12 cellular contexts compared by ENCODE assay signal in the genomic region with DNA sequence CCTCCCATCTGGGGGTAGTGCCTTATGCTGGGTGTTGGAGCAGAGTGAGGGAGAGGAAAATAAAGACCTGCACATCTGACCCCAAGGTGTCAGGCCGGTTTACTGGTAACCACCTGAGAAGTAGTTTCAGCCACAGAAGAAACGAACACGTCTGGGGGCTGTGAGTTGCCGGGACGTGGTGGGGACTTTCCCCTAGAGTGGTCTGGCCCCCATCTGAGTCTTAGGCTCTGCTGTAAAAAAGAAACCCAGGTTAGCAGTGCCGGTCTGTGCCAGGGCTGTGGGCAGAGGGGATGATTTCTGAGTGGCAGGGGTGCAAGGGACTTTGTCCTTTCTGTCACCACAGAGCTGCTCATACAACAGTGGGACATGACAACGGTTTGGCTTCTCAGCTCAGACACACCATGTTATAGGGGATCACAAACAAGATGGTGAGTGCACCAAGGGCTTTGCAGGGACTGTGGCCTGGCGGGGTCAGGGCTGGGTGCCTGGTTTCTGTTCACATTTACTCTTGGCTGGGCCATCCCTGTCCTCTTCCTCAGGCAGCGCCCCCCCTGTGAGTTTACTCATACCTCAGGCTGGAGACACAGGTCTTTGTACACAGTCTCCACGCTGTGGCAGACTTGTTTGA. TPM values are rescaled to one million over a fixed set of nuclear protein-coding genes. Genes with fewer than 3 reads are reported as not detected.
DNase-seq lines count a peak whose midpoint lies in the region; ATAC-seq and TF ChIP-seq lines count a peak whose summit lies in the region.
"Had no signal": no experiment of that assay in that cellular context is flagged by ENCODE, and none has a peak within 500 bp of the region (broad histone marks: within the 10 kb centered on the region; RNA-seq: fewer than 3 reads in every experiment).

No MANE protein-coding gene starts in this region.

- H3K4me1 Mint-ChIP-seq in Calu3 (ENCODE audit: low read depth, unreplicated experiment): no peaks in the 10 kb centered on the region

- H3K27me3 Mint-ChIP-seq in Calu3 (ENCODE audit: unreplicated experiment): no peaks in the 10 kb centered on the region

- BruUV-seq in Calu3 (replicated peaks; lab: Mats Ljungman, UMichigan): no TSS peak

- no peak overlapping the region for H3K4me3 Mint-ChIP-seq in Calu3 (ENCODE audit: low read depth, unreplicated experiment)
- H3K4me3 Mint-ChIP-seq: activated T-helper 1 cell treated with anti-CD3 and anti-CD28 coated beads, Interleukin-12 subunit alpha, Interleukin-12 subunit beta, Interleukin-2, Interleukin-4 antibody, amounts not matched to agents 30 ng/mL and 10 ng/mL and 1 ng/mL, durations not matched to agents 14 hours and 24 hours and 36 hours had no signal

- H3K4me3 ChIP-seq in esophagus squamous epithelium: no peak overlapping the region
- H3K4me3 ChIP-seq: gastrocnemius medialis had no signal

- no peak for TF ChIP-seq CTCF in esophagus squamous epithelium (IDR thresholded peaks at IDR 0.05)
- TF ChIP-seq CTCF in Calu3 (IDR thresholded peaks at IDR 0.05; ENCODE audit: unreplicated experiment): no peak

- intact Hi-C loops in esophagus squamous epithelium (cut with DNase I) (no loop called here), Calu3 (cut with micrococcal nuclease; ENCODE audit: unreplicated experiment) (no loop called here)

- no peaks in the 10 kb centered on the region for H3K9me3 ChIP-seq in esophagus squamous epithelium
- H3K9me3 ChIP-seq: gastrocnemius medialis had no signal

- no peaks in the 10 kb centered on the region for H3K9me3 Mint-ChIP-seq in Calu3 (ENCODE audit: low read depth, unreplicated experiment)
- H3K9me3 Mint-ChIP-seq: activated T-helper 1 cell treated with anti-CD3 and anti-CD28 coated beads, Interleukin-12 subunit alpha, Interleukin-12 subunit beta, Interleukin-2, Interleukin-4 antibody, amounts not matched to agents 30 ng/mL and 10 ng/mL and 1 ng/mL, durations not matched to agents 14 hours and 24 hours and 36 hours had no signal

- H3K27ac ChIP-seq in esophagus squamous epithelium: no peak overlapping the region
- H3K27ac ChIP-seq: gastrocnemius medialis had no signal

- no peaks in the 10 kb centered on the region for H3K4me1 ChIP-seq in esophagus squamous epithelium
- H3K4me1 ChIP-seq: gastrocnemius medialis had no signal

- no peak for TF ChIP-seq POLR2A in esophagus squamous epithelium (IDR thresholded peaks at IDR 0.05)

- peaks cover 3 to 62% (median 5%) of the 10 kb centered on the region in 3 donors for H3K36me3 ChIP-seq in esophagus squamous epithelium

- CTCF ChIA-PET in Calu3 (lab: Charles Lee): no interaction called here

- H3K27ac Mint-ChIP-seq in Calu3 (ENCODE audit: unreplicated experiment): no peak overlapping the region
- H3K27ac Mint-ChIP-seq: activated T-helper 1 cell treated with anti-CD3 and anti-CD28 coated beads, Interleukin-12 subunit alpha, Interleukin-12 subunit beta, Interleukin-2, Interleukin-4 antibody, amounts not matched to agents 30 ng/mL and 10 ng/mL and 1 ng/mL, durations not matched to agents 14 hours and 24 hours and 36 hours had no signal

- H3K36me3 Mint-ChIP-seq in Calu3 (ENCODE audit: insufficient read depth, unreplicated experiment): peaks cover 5% of the 10 kb centered on the region

- DNase-seq in activated CD8-positive, alpha-beta memory T cell treated with anti-CD3 and anti-CD28 coated beads, Interleukin-2, amount 50 U/mL, for 48 hours: peak; percentile 67
- DNase-seq in activated CD8-positive, alpha-beta memory T cell treated with anti-CD3 and anti-CD28 coated beads, Interleukin-2, amount 50 U/mL, for 4 hours: no peak
- DNase-seq in stimulated activated naive CD8-positive, alpha-beta T cell treated with anti-CD3 and anti-CD28 coated beads, Interleukin-15, Interleukin-2, amounts not matched to agents 100 U/mL and 50 U/mL, for 24 hours: peak; percentile 44
- no peak for DNase-seq in esophagus squamous epithelium (lab: John Stamatoyannopoulos, UW)
- DNase-seq in Calu3: no peak
- DNase-seq in activated CD4-positive, alpha-beta T cell treated with anti-CD3 and anti-CD28 coated beads, Interleukin-2, amount 50 U/mL, for 48 hours: no peak
- DNase-seq: ACHN, gastrocnemius medialis, NCI-H510A had no signal

- H3K27me3 ChIP-seq in esophagus squamous epithelium: no peaks in the 10 kb centered on the region
- H3K27me3 ChIP-seq: gastrocnemius medialis had no signal

- peak; percentile 84 for ATAC-seq in GM21786 (IDR thresholded peaks at IDR 0.05; ENCODE audit: unreplicated experiment)
- ATAC-seq in HG03521 (IDR thresholded peaks at IDR 0.05; ENCODE audit: unreplicated experiment): peak; percentile 58
- ATAC-seq in stimulated activated naive CD8-positive, alpha-beta T cell treated with anti-CD3 and anti-CD28 coated beads, Interleukin-15, Interleukin-2, amounts not matched to agents 100 U/mL and 50 U/mL, for 24 hours: peak; percentile 93
- ATAC-seq: gastrocnemius medialis had no signal

- 75 to 85% methylated on average over 8 to 10 of the region's 10 CpGs for WGBS in esophagus squamous epithelium, 2 donors

RNA-seq across cellular contexts. Expression of gene GCDH, which starts 9.0 kb away (rescaled TPM):
- total RNA-seq in esophagus squamous epithelium: 10 to 100 TPM; 20.9 to 44.1 (median 34.9) TPM
- 23.6 and 26.8 TPM in 2 replicates for total RNA-seq in Calu3 (2022)

RNA-seq across cellular contexts. Expression of gene KLF1, which starts 13.0 kb away (rescaled TPM):
- not detected for total RNA-seq in esophagus squamous epithelium
- not detected in 2 replicates for total RNA-seq in Calu3 (2022)
- total RNA-seq: gastrocnemius medialis had no signal

RNA-seq across cellular contexts. Expression of gene DNASE2, which starts 18.8 kb away (rescaled TPM):
- total RNA-seq in esophagus squamous epithelium: 10 to 100 TPM; 12.3 to 27.9 (median 20.4) TPM
- total RNA-seq in Calu3 (2022): 32.7 and 38.4 TPM in 2 replicates

RNA-seq across cellular contexts. Expression of gene SYCE2, which starts 19.1 kb away (rescaled TPM):
- total RNA-seq in esophagus squamous epithelium: 1 to 10 TPM in 1 of 4 donors, not detected in 3; 2.2 TPM
- total RNA-seq in Calu3 (2022): 1.1 TPM in 1 of 2 replicates, not detected in the other
- total RNA-seq: gastrocnemius medialis had no signal

RNA-seq across cellular contexts. Expression of gene FARSA, which starts 33.5 kb away (rescaled TPM):
- total RNA-seq in esophagus squamous epithelium (10 to 100 TPM; 47.7 to 53.8 (median 51.0) TPM), Calu3 (2022) (72.8 and 75.5 TPM in 2 replicates)

Comparison
In these comparisons a context has a peak if more than half of its experiments do, and no peak if none do; other contexts are left out.
1. DNase-seq: peak in activated CD8-positive, alpha-beta memory T cell treated with anti-CD3 and anti-CD28 coated beads, Interleukin-2, amount 50 U/mL, for 48 hours (single experiment) and stimulated activated naive CD8-positive, alpha-beta T cell treated with anti-CD3 and anti-CD28 coated beads, Interleukin-15, Interleukin-2, amounts not matched to agents 100 U/mL and 50 U/mL, for 24 hours (single experiment); none in activated CD8-positive, alpha-beta memory T cell treated with anti-CD3 and anti-CD28 coated beads, Interleukin-2, amount 50 U/mL, for 4 hours (single experiment), esophagus squamous epithelium (single experiment), Calu3 (single experiment) and activated CD4-positive, alpha-beta T cell treated with anti-CD3 and anti-CD28 coated beads, Interleukin-2, amount 50 U/mL, for 48 hours (0 of 2).
2. Peak in every context shown above with its lines, with median percentiles within 50 percentile points of each other: ATAC-seq.